ENCODE assay signal across 8 cellular contexts in genomic region chr12:109713187-109713984, GRCh38. TPM values are rescaled to one million over a fixed set of nuclear protein-coding genes. Genes with fewer than 3 reads are reported as not detected.
DNase-seq lines count a peak whose midpoint lies in the region; ATAC-seq and TF ChIP-seq lines count a peak whose summit lies in the region.

FAM222A (plus strand) TSS chr12:109713825; CDS start chr12:109744147, 30,322 bp downstream.

- H3K27me3 Mint-ChIP-seq in dendritic cell treated with granulocyte-macrophage colony-stimulating factor and Interleukin-4, amounts not matched to agents 40 ng/mL and 50 ng/mL, for 4 days, result peaks cover 72% of the 10 kb centered on the region

- H3K9me3 Mint-ChIP-seq in dendritic cell treated with granulocyte-macrophage colony-stimulating factor and Interleukin-4, amounts not matched to agents 40 ng/mL and 50 ng/mL, for 4 days, result no peaks in the 10 kb centered on the region

- peaks cover 8 to 18% of the 10 kb centered on the region in 2 donors for H3K4me1 ChIP-seq in left lung

- H3K27ac Mint-ChIP-seq in dendritic cell treated with granulocyte-macrophage colony-stimulating factor and Interleukin-4, amounts not matched to agents 40 ng/mL and 50 ng/mL, for 4 days, result no peak within 1 kb of the TSS

- DNase-seq in NCI-H748 (lab: John Stamatoyannopoulos, UW; ENCODE audit: unreplicated experiment) (peak; percentile 98), left lung (peak; percentile 96 to 97)
- peak; percentile 90 to 93 for DNase-seq in activated CD4-positive, alpha-beta T cell treated with anti-CD3 and anti-CD28 coated beads, Interleukin-2, amount 50 U/mL, for 24 hours (ENCODE audit: low read depth in 1 of 2, low spot score in 1 of 2)
- DNase-seq in stimulated activated CD4-positive, alpha-beta T cell treated with anti-CD3 and anti-CD28 coated beads, Interleukin-2, amount 100 ng/mL, for 4 hours (ENCODE audit: low read depth), result peak; percentile 97

- peak within 1 kb of the TSS; percentile 56 for H3K27ac ChIP-seq in C4-2B
- peak within 1 kb of the TSS in 1 of 2 donors; percentile 28 for H3K27ac ChIP-seq in left lung

- H3K27me3 ChIP-seq in left lung, result peaks cover 8 to 81% of the 10 kb centered on the region in 2 donors

- H3K36me3 Mint-ChIP-seq in dendritic cell treated with granulocyte-macrophage colony-stimulating factor and Interleukin-4, amounts not matched to agents 40 ng/mL and 50 ng/mL, for 4 days (ENCODE audit: low read depth), result no peaks in the 10 kb centered on the region

- H3K4me3 Mint-ChIP-seq in dendritic cell treated with granulocyte-macrophage colony-stimulating factor and Interleukin-4, amounts not matched to agents 40 ng/mL and 50 ng/mL, for 4 days, result peak within 1 kb of the TSS; percentile 72

- no peaks in the 10 kb centered on the region for H3K4me1 Mint-ChIP-seq in dendritic cell treated with granulocyte-macrophage colony-stimulating factor and Interleukin-4, amounts not matched to agents 40 ng/mL and 50 ng/mL, for 4 days (ENCODE audit: low read depth)

- H3K9me3 ChIP-seq in left lung, result no peaks in the 10 kb centered on the region

- TF ChIP-seq CTCF in C4-2B (conservative IDR thresholded peaks at IDR 0.05), result no peak
- peak; percentile 8 to 32 for TF ChIP-seq CTCF in left lung (IDR thresholded peaks at IDR 0.05)

- ATAC-seq in GM19372 (IDR thresholded peaks at IDR 0.05; ENCODE audit: low read depth, unreplicated experiment), result peak; percentile 85
- peak; percentile 85 for ATAC-seq in HG03521 (IDR thresholded peaks at IDR 0.05; ENCODE audit: unreplicated experiment)
- peak; percentile 95 for ATAC-seq in left lung

- no peaks in the 10 kb centered on the region for H3K36me3 ChIP-seq in left lung

- intact Hi-C loops in dendritic cell treated with granulocyte-macrophage colony-stimulating factor and Interleukin-4, amounts not matched to agents 40 ng/mL and 50 ng/mL, for 4 days (cut with micrococcal nuclease), result no loop called here
- intact Hi-C loops in left lung (cut with DNase I), result no loop called here

- peak within 1 kb of the TSS; percentile 53 to 60 for H3K4me3 ChIP-seq in left lung

RNA-seq across cellular contexts. Expression of gene FAM222A, which starts in this region (rescaled TPM):
- total RNA-seq in left lung, result 1 to 10 TPM; 2.9 to 3.1 TPM
